In the genomic region with DNA sequence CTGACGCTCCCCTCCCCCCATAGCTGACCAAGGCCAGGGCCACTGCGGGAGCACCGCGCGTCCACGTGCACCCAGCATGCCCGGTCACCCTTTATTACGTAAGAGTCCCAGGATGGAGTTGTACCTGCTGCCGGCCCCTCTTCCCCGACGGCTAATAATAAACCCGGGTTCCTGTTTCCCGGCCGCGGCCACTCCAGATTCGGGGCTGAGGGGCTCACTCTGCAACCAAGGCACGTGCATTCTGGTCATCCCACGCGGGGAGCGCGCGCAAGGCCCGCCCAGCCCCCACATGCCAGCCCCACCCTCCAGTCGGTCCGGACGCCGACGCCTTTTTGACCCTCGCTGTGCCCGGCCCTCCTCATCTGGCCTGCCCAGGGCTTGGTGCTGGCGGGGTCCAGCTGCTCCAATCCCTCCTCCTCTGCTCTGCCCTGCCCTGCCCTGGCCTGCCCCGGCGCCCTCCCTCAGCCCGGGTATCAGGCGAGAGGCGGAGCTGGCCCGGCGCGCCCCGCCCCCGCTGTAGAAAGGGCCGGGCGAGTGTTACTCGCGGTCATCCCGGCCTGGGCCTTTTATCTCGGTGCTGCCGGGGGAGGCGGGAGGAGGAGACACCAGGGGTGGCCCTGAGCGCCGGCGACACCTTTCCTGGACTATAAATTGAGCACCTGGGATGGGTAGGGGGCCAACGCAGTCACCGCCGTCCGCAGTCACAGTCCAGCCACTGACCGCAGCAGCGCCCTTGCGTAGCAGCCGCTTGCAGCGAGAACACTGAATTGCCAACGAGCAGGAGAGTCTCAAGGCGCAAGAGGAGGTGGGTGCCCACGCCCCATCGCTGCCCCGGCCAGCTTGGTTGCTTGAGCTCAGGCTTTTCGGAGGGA, we compare ENCODE assay signal across 8 cellular contexts. TPM values are rescaled to one million over a fixed set of nuclear protein-coding genes. Genes with fewer than 3 reads are reported as not detected.
A peak's percentile ranks its signal among the peaks of the same experiment; 100 is the strongest.
DNase-seq lines count a peak whose midpoint lies in the region; ATAC-seq lines count a peak whose summit lies in the region.

No MANE protein-coding gene starts in this region.

- DNase-seq in CD4-positive, CD25-positive, alpha-beta regulatory T cell, result peak in 2 of 3 donors; percentile 40 to 71
- DNase-seq in NCI-H748 (lab: John Stamatoyannopoulos, UW; ENCODE audit: unreplicated experiment), result peak; percentile 94
- DNase-seq in activated CD4-positive, alpha-beta memory T cell treated with anti-CD3 and anti-CD28 coated beads for 36 hours, result peak; percentile 85
- DNase-seq in effector memory CD8-positive, alpha-beta T cell, result peak; percentile 48 to 55 (median 53)
- DNase-seq in medulla oblongata (ENCODE audit: extremely low spot score), result peak; percentile 85
- peak; percentile 19 for DNase-seq in stimulated activated CD8-positive, alpha-beta memory T cell treated with anti-CD3 and anti-CD28 coated beads, Interleukin-12 subunit alpha, Interleukin-12 subunit beta, amount 100 ng/mL, for 1 hour (ENCODE audit: low read depth)

- no peaks in the 10 kb centered on the region for H3K36me3 ChIP-seq in CD4-positive, CD25-positive, alpha-beta regulatory T cell (ENCODE audit: control insufficient read depth, insufficient read depth, low read length)

- peaks cover 0 to 3% (median 0%) of the 10 kb centered on the region in 7 donors for H3K9me3 Mint-ChIP-seq in CD4-positive, CD25-positive, alpha-beta regulatory T cell
- H3K9me3 Mint-ChIP-seq in activated CD4-positive, alpha-beta memory T cell treated with anti-CD3 and anti-CD28 coated beads for 36 hours, result no peaks in the 10 kb centered on the region
- no peaks in the 10 kb centered on the region for H3K9me3 Mint-ChIP-seq in effector memory CD8-positive, alpha-beta T cell

- H3K27ac ChIP-seq in CD4-positive, CD25-positive, alpha-beta regulatory T cell (ENCODE audit: insufficient read depth, low read length, poor library complexity, severe bottlenecking), result peak overlapping the region; percentile 70

- H3K4me1 ChIP-seq in CD4-positive, CD25-positive, alpha-beta regulatory T cell (ENCODE audit: control insufficient read depth, insufficient read depth, low read length, poor library complexity, severe bottlenecking), result peaks cover 7% of the 10 kb centered on the region

- peak overlapping the region; percentile 57 for H3K4me3 ChIP-seq in CD4-positive, CD25-positive, alpha-beta regulatory T cell (ENCODE audit: low read depth, low read length)

- H3K27ac Mint-ChIP-seq in CD4-positive, CD25-positive, alpha-beta regulatory T cell, result peak overlapping the region; percentile 66 to 92 (median 81)
- H3K27ac Mint-ChIP-seq in activated CD4-positive, alpha-beta memory T cell treated with anti-CD3 and anti-CD28 coated beads for 36 hours, result peak overlapping the region; percentile 94
- peak overlapping the region; percentile 92 to 95 for H3K27ac Mint-ChIP-seq in effector memory CD8-positive, alpha-beta T cell

- no peaks in the 10 kb centered on the region for H3K27me3 ChIP-seq in CD4-positive, CD25-positive, alpha-beta regulatory T cell (ENCODE audit: control insufficient read depth, insufficient read depth, low read length)

- ATAC-seq in CD4-positive, CD25-positive, alpha-beta regulatory T cell (ENCODE audit: low read depth in 2 of 2), result peak; percentile 45 to 52
- ATAC-seq in GM19372 (IDR thresholded peaks at IDR 0.05; ENCODE audit: low read depth, unreplicated experiment), result peak; percentile 57
- peak; percentile 43 for ATAC-seq in HG03460 (IDR thresholded peaks at IDR 0.05; ENCODE audit: unreplicated experiment)
- peak; percentile 59 for ATAC-seq in effector memory CD8-positive, alpha-beta T cell (replicated peaks)

- intact Hi-C loops in activated CD4-positive, alpha-beta memory T cell treated with anti-CD3 and anti-CD28 coated beads for 36 hours (cut with micrococcal nuclease), result loop anchor here (1.0 to 10.0 kb wide), 5 partner anchors 12 to 1368 kb away; no protein-coding TSS in a partner anchor

- peaks cover 5 to 38% (median 9%) of the 10 kb centered on the region in 4 donors for H3K4me1 Mint-ChIP-seq in CD4-positive, CD25-positive, alpha-beta regulatory T cell
- H3K4me1 Mint-ChIP-seq in activated CD4-positive, alpha-beta memory T cell treated with anti-CD3 and anti-CD28 coated beads for 36 hours (ENCODE audit: low read depth), result peaks cover 7% of the 10 kb centered on the region
- peaks cover 13 to 15% of the 10 kb centered on the region in 2 donors for H3K4me1 Mint-ChIP-seq in effector memory CD8-positive, alpha-beta T cell (ENCODE audit: low read depth in 2 of 2)

- H3K27me3 Mint-ChIP-seq in CD4-positive, CD25-positive, alpha-beta regulatory T cell, result peaks cover 5% of the 10 kb centered on the region
- no peaks in the 10 kb centered on the region for H3K27me3 Mint-ChIP-seq in activated CD4-positive, alpha-beta memory T cell treated with anti-CD3 and anti-CD28 coated beads for 36 hours
- H3K27me3 Mint-ChIP-seq in effector memory CD8-positive, alpha-beta T cell, result no peaks in the 10 kb centered on the region

- CTCF ChIA-PET in activated CD4-positive, alpha-beta memory T cell treated with anti-CD3 and anti-CD28 coated beads for 36 hours (lab: Charles Lee), result interaction anchor here (1.0 kb wide), 1 partner anchor 36 kb away, joined by 4 read pairs; no protein-coding TSS in a partner anchor

- peak overlapping the region; percentile 90 to 96 (median 93) for H3K4me3 Mint-ChIP-seq in CD4-positive, CD25-positive, alpha-beta regulatory T cell
- H3K4me3 Mint-ChIP-seq in activated CD4-positive, alpha-beta memory T cell treated with anti-CD3 and anti-CD28 coated beads for 36 hours, result peak overlapping the region; percentile 96
- H3K4me3 Mint-ChIP-seq in effector memory CD8-positive, alpha-beta T cell, result peak overlapping the region; percentile 95 to 96

- no peaks in the 10 kb centered on the region for H3K36me3 Mint-ChIP-seq in CD4-positive, CD25-positive, alpha-beta regulatory T cell
- H3K36me3 Mint-ChIP-seq in activated CD4-positive, alpha-beta memory T cell treated with anti-CD3 and anti-CD28 coated beads for 36 hours, result peaks cover 44% of the 10 kb centered on the region
- peaks cover 28% of the 10 kb centered on the region for H3K36me3 Mint-ChIP-seq in effector memory CD8-positive, alpha-beta T cell (ENCODE audit: insufficient read depth)

- POLR2A ChIA-PET in activated CD4-positive, alpha-beta memory T cell treated with anti-CD3 and anti-CD28 coated beads for 36 hours (lab: Charles Lee), result interaction anchor here (1.0 to 1.8 kb wide), 4 partner anchors 22 to 1369 kb away, joined by 3 to 5 read pairs (median 4); no protein-coding TSS in a partner anchor

- no peaks in the 10 kb centered on the region for H3K9me3 ChIP-seq in CD4-positive, CD25-positive, alpha-beta regulatory T cell (ENCODE audit: control insufficient read depth in 2 of 2, low read length in 2 of 2)

RNA-seq across cellular contexts. Expression of a gene that starts 2.6 kb away (rescaled TPM):
- 13.0 TPM for total RNA-seq in CD4-positive, CD25-positive, alpha-beta regulatory T cell
- polyA plus RNA-seq in CD4-positive, CD25-positive, alpha-beta regulatory T cell, result 10 to 100 TPM in 3 of 4 donors, 1 to 10 TPM in 1; 8.8 to 17.3 (median 13.7) TPM
- total RNA-seq in activated CD4-positive, alpha-beta memory T cell treated with anti-CD3 and anti-CD28 coated beads for 36 hours, result 10 to 100 TPM; 78.7 to 84.8 TPM

Comparison
In these comparisons a context has a peak if more than half of its experiments do, and no peak if none do; other contexts are left out.
1. Peak in every context shown above with its lines: DNase-seq, ATAC-seq, H3K4me3 ChIP-seq and H3K27ac ChIP-seq.
2. DNase-seq: peak in every context shown above with its lines; median percentile 94 in NCI-H748; 85 in activated CD4-positive, alpha-beta memory T cell treated with anti-CD3 and anti-CD28 coated beads for 36 hours; 85 in medulla oblongata; 56 in CD4-positive, CD25-positive, alpha-beta regulatory T cell; 53 in effector memory CD8-positive, alpha-beta T cell; 19 in stimulated activated CD8-positive, alpha-beta memory T cell treated with anti-CD3 and anti-CD28 coated beads, Interleukin-12 subunit alpha, Interleukin-12 subunit beta, amount 100 ng/mL, for 1 hour.